ENCODE assay signal across 8 cellular contexts in the genomic region with DNA sequence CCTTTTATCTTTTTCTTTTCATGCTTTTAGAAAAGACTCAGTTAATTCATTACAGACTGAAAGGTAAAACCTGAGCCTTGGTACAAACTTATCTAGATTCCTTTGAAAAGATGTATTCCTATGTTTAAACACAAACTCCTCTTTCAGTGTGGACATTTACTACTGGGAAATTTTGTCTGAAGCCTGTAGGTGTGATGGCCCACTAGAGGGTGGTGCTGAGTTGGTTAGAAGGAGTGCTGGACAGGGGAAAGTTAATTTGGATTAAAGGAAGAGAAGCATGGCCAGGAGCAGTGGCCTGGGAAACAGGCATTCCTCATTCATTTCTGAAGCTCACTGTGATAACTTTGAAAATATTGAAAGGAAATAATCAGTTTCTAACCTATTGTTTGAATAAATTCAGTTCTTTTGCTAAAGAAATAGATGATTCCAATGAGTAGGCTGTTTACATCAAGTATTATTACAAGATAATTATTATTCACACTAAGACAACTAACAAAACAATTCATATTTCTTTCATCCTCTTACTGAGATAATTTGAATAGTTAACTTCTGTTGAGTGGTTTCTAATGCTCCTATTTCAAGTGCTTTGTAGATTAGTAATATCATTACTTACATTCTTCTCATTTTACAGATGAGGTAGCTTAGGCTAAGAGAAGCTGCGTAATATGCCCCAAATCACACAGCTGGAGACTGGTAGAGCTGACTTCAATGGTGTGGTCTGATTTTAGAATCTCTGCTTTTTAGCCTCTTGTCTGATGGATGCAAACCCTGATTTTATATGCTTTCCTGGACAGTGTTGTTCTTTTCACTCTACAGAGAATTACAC.
DNase-seq lines count a peak whose midpoint lies in the region; ATAC-seq and TF ChIP-seq lines count a peak whose summit lies in the region.

No MANE protein-coding gene starts in this region.

- no peak overlapping the region for H3K4me3 Mint-ChIP-seq in CD8-positive, alpha-beta T cell
- H3K4me3 Mint-ChIP-seq in endothelial cell (ENCODE audit: unreplicated experiment): no peak overlapping the region

- no peak for DNase-seq in CD8-positive, alpha-beta T cell
- DNase-seq in PC-3 (peak; percentile 77), endothelial cell (ENCODE audit: low spot score) (peak; percentile 57), myocyte (ENCODE audit: low read depth) (peak; percentile 70)

- no peaks in the 10 kb centered on the region for H3K4me1 Mint-ChIP-seq in CD8-positive, alpha-beta T cell (ENCODE audit: low read depth)
- H3K4me1 Mint-ChIP-seq in endothelial cell (ENCODE audit: unreplicated experiment): no peaks in the 10 kb centered on the region

- no TSS peak for BruUV-seq in PC-3 (replicated peaks; lab: Mats Ljungman, UMichigan)

- TF ChIP-seq CTCF in CD8-positive, alpha-beta T cell (IDR thresholded peaks at IDR 0.05): peak; percentile 21
- TF ChIP-seq CTCF in PC-3 (conservative IDR thresholded peaks at IDR 0.05; ENCODE audit: low read depth, low read length) (peak; percentile 97), endothelial cell (IDR thresholded peaks at IDR 0.05; ENCODE audit: unreplicated experiment) (peak; percentile 60)

- no peaks in the 10 kb centered on the region for H3K9me3 ChIP-seq in CD8-positive, alpha-beta T cell (ENCODE audit: low read length)
- no peaks in the 10 kb centered on the region for H3K9me3 ChIP-seq in PC-3 (ENCODE audit: low read length)

- no peak overlapping the region for H3K27ac Mint-ChIP-seq in CD8-positive, alpha-beta T cell
- no peak overlapping the region for H3K27ac Mint-ChIP-seq in endothelial cell (ENCODE audit: unreplicated experiment)

- H3F3A ChIP-seq in PC-3 (ENCODE audit: low read length, unreplicated experiment): no peaks in the 10 kb centered on the region

- H3K36me3 ChIP-seq in CD8-positive, alpha-beta T cell (ENCODE audit: insufficient read depth, low read length): no peaks in the 10 kb centered on the region
- H3K36me3 ChIP-seq in PC-3 (ENCODE audit: low read depth, low read length): no peaks in the 10 kb centered on the region

- H2AFZ ChIP-seq in PC-3 (ENCODE audit: low read length): no peak overlapping the region

- peaks cover 7% of the 10 kb centered on the region for H3K27me3 Mint-ChIP-seq in CD8-positive, alpha-beta T cell (ENCODE audit: low read depth)
- H3K27me3 Mint-ChIP-seq in endothelial cell (ENCODE audit: unreplicated experiment): no peaks in the 10 kb centered on the region

- no peaks in the 10 kb centered on the region for H3K79me2 ChIP-seq in PC-3 (ENCODE audit: low read length)

- H3K4me1 ChIP-seq in CD8-positive, alpha-beta T cell (ENCODE audit: insufficient read depth, low read length): no peaks in the 10 kb centered on the region
- H3K4me1 ChIP-seq in PC-3 (ENCODE audit: insufficient read depth, low read length): no peaks in the 10 kb centered on the region

- H4K20me1 ChIP-seq in PC-3 (ENCODE audit: low read length): no peaks in the 10 kb centered on the region

- ATAC-seq in CD8-positive, alpha-beta T cell: no peak
- ATAC-seq in GM18517 (IDR thresholded peaks at IDR 0.05; ENCODE audit: unreplicated experiment) (peak; percentile 69), HG03175 (IDR thresholded peaks at IDR 0.05; ENCODE audit: unreplicated experiment) (peak; percentile 78), PC-3 (peak; percentile 99), HG03108 (IDR thresholded peaks at IDR 0.05; ENCODE audit: unreplicated experiment) (no peak), HG02840 (IDR thresholded peaks at IDR 0.05; ENCODE audit: low FRiP score, unreplicated experiment) (no peak)

- no peak overlapping the region for H3K4me2 ChIP-seq in PC-3 (ENCODE audit: low read length)

- no peak overlapping the region for H3K27ac ChIP-seq in CD8-positive, alpha-beta T cell (ENCODE audit: low read depth, low read length)
- H3K27ac ChIP-seq in PC-3 (ENCODE audit: low read length): no peak overlapping the region

- H3K9me2 ChIP-seq in PC-3 (replicated peaks; ENCODE audit: low read length): no peaks in the 10 kb centered on the region

- H3K27me3 ChIP-seq in CD8-positive, alpha-beta T cell (ENCODE audit: insufficient read depth, low read length): no peaks in the 10 kb centered on the region
- H3K27me3 ChIP-seq in PC-3 (ENCODE audit: low read length): no peaks in the 10 kb centered on the region

- no peak overlapping the region for H3K4me3 ChIP-seq in CD8-positive, alpha-beta T cell (ENCODE audit: low read depth, low read length)
- H3K4me3 ChIP-seq in PC-3 (ENCODE audit: low read length): no peak overlapping the region

- H3K36me3 Mint-ChIP-seq in CD8-positive, alpha-beta T cell: no peaks in the 10 kb centered on the region
- no peaks in the 10 kb centered on the region for H3K36me3 Mint-ChIP-seq in endothelial cell (ENCODE audit: low read depth, unreplicated experiment)

- POLR2A ChIA-PET in CD8-positive, alpha-beta T cell (lab: Charles Lee): no interaction called here
- POLR2A ChIA-PET in PC-3 (lab: Charles Lee; ENCODE audit: unreplicated experiment): no interaction called here

- no peak overlapping the region for H3K9ac ChIP-seq in PC-3 (ENCODE audit: low read length)

- H3K9me3 Mint-ChIP-seq in CD8-positive, alpha-beta T cell: no peaks in the 10 kb centered on the region
- H3K9me3 Mint-ChIP-seq in endothelial cell (ENCODE audit: unreplicated experiment): no peaks in the 10 kb centered on the region

- intact Hi-C loops in CD8-positive, alpha-beta T cell (cut with DNase I, micrococcal nuclease): no loop called here
- intact Hi-C loops in PC-3 (cut with micrococcal nuclease): loop anchor here (1.0 kb wide), 2 partner anchors 74 to 270 kb away; no protein-coding TSS in a partner anchor

- CTCF ChIA-PET in CD8-positive, alpha-beta T cell (lab: Charles Lee): interaction anchor here (0.6 kb wide), 1 partner anchor 389 kb away, joined by 3 read pairs; no protein-coding TSS in a partner anchor
- CTCF ChIA-PET in PC-3 (lab: Charles Lee): interaction anchor here (0.9 kb wide), 1 partner anchor 74 kb away, joined by 6 read pairs; no protein-coding TSS in a partner anchor

Comparison
In these comparisons a context has a peak if more than half of its experiments do, and no peak if none do; other contexts are left out.
1. ATAC-seq: peak in GM18517 (single experiment), HG03175 (single experiment) and PC-3 (single experiment); none in CD8-positive, alpha-beta T cell (single experiment), HG03108 (single experiment) and HG02840 (single experiment).
2. DNase-seq: peak in PC-3 (single experiment), endothelial cell (single experiment) and myocyte (single experiment); none in CD8-positive, alpha-beta T cell (0 of 7).
3. CTCF ChIP-seq: peak in every context shown above with its lines; median percentile 97 in PC-3; 60 in endothelial cell; 21 in CD8-positive, alpha-beta T cell.